In the genomic region with DNA sequence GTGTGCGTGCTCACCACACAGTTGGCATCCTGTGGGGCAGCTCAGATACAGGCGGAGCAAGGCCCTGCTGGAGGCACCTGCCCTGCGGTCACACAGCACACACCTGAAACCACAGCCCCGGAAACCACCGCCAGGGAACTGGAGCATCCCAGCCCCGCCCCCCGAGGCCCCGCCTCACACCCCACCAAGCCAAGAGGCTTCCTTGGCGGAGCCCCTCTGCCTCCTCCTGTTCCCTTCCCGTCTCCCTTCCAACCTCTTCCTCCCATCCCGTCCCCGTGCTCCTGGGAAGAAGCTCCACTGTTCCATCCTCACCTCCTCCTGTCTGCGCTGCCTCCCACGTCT, we compare ENCODE assay signal across 13 cellular contexts.
DNase-seq lines count a peak whose midpoint lies in the region; ATAC-seq and TF ChIP-seq lines count a peak whose summit lies in the region.
"Had no signal": no experiment of that assay in that cellular context is flagged by ENCODE, and none has a peak within 500 bp of the region (broad histone marks: within the 10 kb centered on the region; RNA-seq: fewer than 3 reads in every experiment).

No MANE protein-coding gene starts in this region.

- DNase-seq in DMS53 (lab: John Stamatoyannopoulos, UW) (peak; percentile 43), DMS53 treated with DMSO at 0.1 percent for 48 hours (lab: John Stamatoyannopoulos, UW; ENCODE audit: unreplicated experiment) (no peak), COLO668 (lab: John Stamatoyannopoulos, UW; ENCODE audit: unreplicated experiment) (peak; percentile 32), glutamatergic neuron (peak; percentile 17), HT-29 (ENCODE audit: low spot score) (no peak)
- peak; percentile 39 for DNase-seq in activated CD4-positive, alpha-beta memory T cell treated with anti-CD3 and anti-CD28 coated beads, Interleukin-2, amount 10 ng/mL, durations not matched to agents 7 days and 5 days
- DNase-seq in effector CD8-positive, alpha-beta T cell (lab: John Stamatoyannopoulos, UW): no peak
- DNase-seq: activated T-cell treated with anti-CD3 and anti-CD28 coated beads, Interleukin-2, amount 50 U/mL, for 4 hours; NCI-H1417; NCI-H345; retina; transverse colon had no signal

- H3K36me3 Mint-ChIP-seq in activated CD4-positive, alpha-beta memory T cell treated with anti-CD3 and anti-CD28 coated beads, Interleukin-2, amount 10 ng/mL, durations not matched to agents 7 days and 5 days (ENCODE audit: low read depth): no peaks in the 10 kb centered on the region
- H3K36me3 Mint-ChIP-seq in glutamatergic neuron (ENCODE audit: unreplicated experiment): no peaks in the 10 kb centered on the region

- peaks cover 3% of the 10 kb centered on the region for H3K4me1 Mint-ChIP-seq in activated CD4-positive, alpha-beta memory T cell treated with anti-CD3 and anti-CD28 coated beads, Interleukin-2, amount 10 ng/mL, durations not matched to agents 7 days and 5 days
- H3K4me1 Mint-ChIP-seq in glutamatergic neuron (ENCODE audit: low read depth, unreplicated experiment): no peaks in the 10 kb centered on the region

- no peaks in the 10 kb centered on the region for H3K27me3 Mint-ChIP-seq in activated CD4-positive, alpha-beta memory T cell treated with anti-CD3 and anti-CD28 coated beads, Interleukin-2, amount 10 ng/mL, durations not matched to agents 7 days and 5 days
- peaks cover 1% of the 10 kb centered on the region for H3K27me3 Mint-ChIP-seq in glutamatergic neuron (ENCODE audit: unreplicated experiment)

- POLR2A ChIA-PET in activated CD4-positive, alpha-beta memory T cell treated with anti-CD3 and anti-CD28 coated beads, Interleukin-2, amount 10 ng/mL, durations not matched to agents 7 days and 5 days (lab: Charles Lee): no interaction called here

- no peak overlapping the region for H3K4me3 Mint-ChIP-seq in activated CD4-positive, alpha-beta memory T cell treated with anti-CD3 and anti-CD28 coated beads, Interleukin-2, amount 10 ng/mL, durations not matched to agents 7 days and 5 days
- H3K4me3 Mint-ChIP-seq in glutamatergic neuron (ENCODE audit: unreplicated experiment): no peak overlapping the region
- H3K4me3 Mint-ChIP-seq: activated T-cell treated with anti-CD3 and anti-CD28 coated beads, Interleukin-2, amount 50 U/mL, for 4 hours had no signal

- no peak for TF ChIP-seq CTCF in glutamatergic neuron (IDR thresholded peaks at IDR 0.05; ENCODE audit: partially characterized antibody, unreplicated experiment)

- H3K27ac Mint-ChIP-seq in activated CD4-positive, alpha-beta memory T cell treated with anti-CD3 and anti-CD28 coated beads, Interleukin-2, amount 10 ng/mL, durations not matched to agents 7 days and 5 days: no peak overlapping the region
- H3K27ac Mint-ChIP-seq in glutamatergic neuron (ENCODE audit: unreplicated experiment): no peak overlapping the region

- ATAC-seq in GM19035 (IDR thresholded peaks at IDR 0.05; ENCODE audit: unreplicated experiment): no peak

- CTCF ChIA-PET in activated CD4-positive, alpha-beta memory T cell treated with anti-CD3 and anti-CD28 coated beads, Interleukin-2, amount 10 ng/mL, durations not matched to agents 7 days and 5 days (lab: Charles Lee): no interaction called here

- no peaks in the 10 kb centered on the region for H3K9me3 Mint-ChIP-seq in activated CD4-positive, alpha-beta memory T cell treated with anti-CD3 and anti-CD28 coated beads, Interleukin-2, amount 10 ng/mL, durations not matched to agents 7 days and 5 days
- no peaks in the 10 kb centered on the region for H3K9me3 Mint-ChIP-seq in glutamatergic neuron (ENCODE audit: unreplicated experiment)
- H3K9me3 Mint-ChIP-seq: activated T-cell treated with anti-CD3 and anti-CD28 coated beads, Interleukin-2, amount 50 U/mL, for 4 hours had no signal

Comparison
In these comparisons a context has a peak if more than half of its experiments do, and no peak if none do; other contexts are left out.
1. DNase-seq: peak in DMS53 (single experiment), COLO668 (single experiment), activated CD4-positive, alpha-beta memory T cell treated with anti-CD3 and anti-CD28 coated beads, Interleukin-2, amount 10 ng/mL, durations not matched to agents 7 days and 5 days (single experiment) and glutamatergic neuron (single experiment); none in DMS53 treated with DMSO at 0.1 percent for 48 hours (single experiment), HT-29 (single experiment) and effector CD8-positive, alpha-beta T cell (single experiment).